ENCODE assay signal across 25 cellular contexts in genomic region chr3:11985866-11986265, GRCh38.
"Had no signal": no experiment of that assay in that cellular context is flagged by ENCODE, and none has a peak within 500 bp of the region (broad histone marks: within the 10 kb centered on the region; RNA-seq: fewer than 3 reads in every experiment).

No MANE protein-coding gene starts in this region.

- H3K9me3 ChIP-seq: stomach, suprapubic skin, testis, thoracic aorta, thyroid gland, tibial artery, tibial nerve, transverse colon, upper lobe of left lung, upper lobe of right lung, uterus, vagina had no signal

- H3K27ac ChIP-seq: stomach, suprapubic skin, testis, thoracic aorta, thyroid gland, tibial artery, tibial nerve, transverse colon, upper lobe of left lung, upper lobe of right lung, uterus, vagina had no signal

- H3K4me3 ChIP-seq: stomach, suprapubic skin, testis, thoracic aorta, thyroid gland, tibial artery, tibial nerve, transverse colon, upper lobe of left lung, upper lobe of right lung, uterus, vagina had no signal

- DNase-seq: stimulated activated CD4-positive, alpha-beta T cell treated with anti-CD3 and anti-CD28 coated beads, Interleukin-2, amount 100 ng/mL, for 48 hours; stimulated activated CD4-positive, alpha-beta T cell treated with anti-CD3 and anti-CD28 coated beads, Interleukin-4, amount 100 ng/mL, for 1 hour; stimulated activated CD4-positive, alpha-beta T cell treated with anti-CD3 and anti-CD28 coated beads, Interleukin-4, amount 100 ng/mL, for 24 hours; stimulated activated CD4-positive, alpha-beta T cell treated with anti-CD3 and anti-CD28 coated beads, Interleukin-4, amount 100 ng/mL, for 4 hours; stimulated activated CD8-positive, alpha-beta memory T cell treated with anti-CD3 and anti-CD28 coated beads, Interleukin-4, amount 100 ng/mL, for 48 hours; stimulated activated naive B cell treated with anti-CD40 and anti-IgM and Interleukin-4, amounts not matched to agents 10 μg/mL and 1 μg/mL and 100 μg/mL, for 72 hours; stimulated activated naive CD4-positive, alpha-beta T cell; stimulated activated naive CD4-positive, alpha-beta T cell treated with Interleukin-2 at 50 U/mL for 16 hours; stimulated activated naive CD8-positive, alpha-beta T cell treated with anti-CD3 and anti-CD28 coated beads, Interleukin-15, amount 100 ng/mL, for 72 hours; stimulated activated naive CD8-positive, alpha-beta T cell treated with anti-CD3 and anti-CD28 coated beads, Interleukin-15, Interleukin-2, amounts not matched to agents 100 U/mL and 50 U/mL, for 24 hours; stomach; substantia nigra; testis; thyroid gland; tibial artery; transverse colon; upper lobe of left lung; upper lobe of right lung; uterus had no signal

- H3K27me3 ChIP-seq: stomach, suprapubic skin, testis, thyroid gland, tibial artery, tibial nerve, transverse colon, upper lobe of left lung, upper lobe of right lung, uterus, vagina had no signal

- H3K4me1 ChIP-seq: stomach, suprapubic skin, testis, thyroid gland, tibial artery, tibial nerve, transverse colon, upper lobe of left lung, upper lobe of right lung, uterus, vagina had no signal

- H3K36me3 ChIP-seq: stomach, suprapubic skin, thoracic aorta, thyroid gland, tibial artery, tibial nerve, transverse colon, upper lobe of left lung, upper lobe of right lung, uterus, vagina had no signal

- ATAC-seq: stimulated activated effector memory CD8-positive, alpha-beta T cell treated with anti-CD3 and anti-CD28 coated beads, Interleukin-12 subunit alpha, Interleukin-12 subunit beta, amount 100 ng/mL, for 72 hours; stimulated activated memory B cell treated with anti-CD40 and anti-IgM and Interleukin-4, amounts not matched to agents 10 μg/mL and 1 μg/mL and 100 μg/mL, for 72 hours; stimulated activated naive B cell treated with anti-CD40 and anti-IgM and Interleukin-4, amounts not matched to agents 10 μg/mL and 1 μg/mL and 100 μg/mL, for 72 hours; stimulated activated naive CD8-positive, alpha-beta T cell treated with anti-CD3 and anti-CD28 coated beads, Interleukin-15, amount 100 ng/mL, for 72 hours; stimulated activated naive CD8-positive, alpha-beta T cell treated with anti-CD3 and anti-CD28 coated beads, Interleukin-15, Interleukin-2, amounts not matched to agents 100 U/mL and 50 U/mL, for 24 hours; upper lobe of right lung had no signal
